ENCODE assay signal across 8 cellular contexts in genomic region chr17:29760771-29761682, GRCh38.
A peak's percentile ranks its signal among the peaks of the same experiment; 100 is the strongest.
DNase-seq lines count a peak whose midpoint lies in the region; ATAC-seq and TF ChIP-seq lines count a peak whose summit lies in the region.

No MANE protein-coding gene starts in this region.

- TF ChIP-seq CTCF in prostate gland (IDR thresholded peaks at IDR 0.05) (no peak), upper lobe of right lung (IDR thresholded peaks at IDR 0.05) (no peak)

- ATAC-seq in GM21717 (IDR thresholded peaks at IDR 0.05; ENCODE audit: unreplicated experiment) (peak; percentile 70), T-cell (replicated peaks in 1 of 4) (peak; percentile 87 to 91 (median 88)), left ventricle myocardium superior (peak; percentile 98), upper lobe of right lung (peak; percentile 99)

- H3K27me3 ChIP-seq in Karpas-422 (ENCODE audit: low read length) (no peaks in the 10 kb centered on the region), prostate gland (replicated peaks; ENCODE audit: insufficient read depth) (no peaks in the 10 kb centered on the region), upper lobe of right lung (no peaks in the 10 kb centered on the region)

- peaks cover 44% of the 10 kb centered on the region for H3K4me1 ChIP-seq in Karpas-422 (ENCODE audit: low read length)
- no peaks in the 10 kb centered on the region for H3K4me1 ChIP-seq in prostate gland (replicated peaks)
- no peaks in the 10 kb centered on the region for H3K4me1 ChIP-seq in upper lobe of right lung

- peak overlapping the region; percentile 95 for H3K4me2 ChIP-seq in Karpas-422 (ENCODE audit: low read depth, low read length, poor library complexity, severe bottlenecking)

- H3K4me3 Mint-ChIP-seq in T-cell: peak overlapping the region; percentile 87 to 98 (median 91)

- peaks cover 6% of the 10 kb centered on the region for H3K36me3 Mint-ChIP-seq in T-cell

- H3K27me3 Mint-ChIP-seq in T-cell: no peaks in the 10 kb centered on the region

- peak overlapping the region; percentile 88 for H2AFZ ChIP-seq in Karpas-422 (ENCODE audit: low read length)

- DNase-seq in DMS114 treated with DMSO at 0.1 percent for 48 hours (lab: John Stamatoyannopoulos, UW; ENCODE audit: unreplicated experiment): peak; percentile 78
- DNase-seq in Karpas-422: peak; percentile 95
- DNase-seq in T-cell: peak; percentile 81 to 96 (median 92)
- peak; percentile 71 for DNase-seq in amniotic stem cell (lab: John Stamatoyannopoulos, UW)
- DNase-seq in left ventricle myocardium superior: peak; percentile 97
- DNase-seq in prostate gland (ENCODE audit: low spot score): peak; percentile 55
- DNase-seq in upper lobe of right lung: peak; percentile 95

- H3K79me2 ChIP-seq in Karpas-422 (ENCODE audit: low read length): peaks cover 44% of the 10 kb centered on the region

- H3K27ac ChIP-seq in Karpas-422 (ENCODE audit: low read length) (peak overlapping the region; percentile 63), prostate gland (peak overlapping the region; percentile 51 to 73), upper lobe of right lung (peak overlapping the region; percentile 87)

- no peaks in the 10 kb centered on the region for H3K9me3 Mint-ChIP-seq in T-cell

- peak; percentile 24 for TF ChIP-seq POLR2A in prostate gland (IDR thresholded peaks at IDR 0.05)

- intact Hi-C loops in left ventricle myocardium superior (cut with micrococcal nuclease): loop anchor here (5.0 kb wide), 1 partner anchor 119 kb away; no protein-coding TSS in a partner anchor
- intact Hi-C loops in prostate gland (cut with DNase I): loop anchor here (5.0 kb wide), 1 partner anchor 134 kb away; no protein-coding TSS in a partner anchor
- intact Hi-C loops in upper lobe of right lung (cut with DNase I): no loop called here

- H3K4me1 Mint-ChIP-seq in T-cell: peaks cover 32 to 40% (median 40%) of the 10 kb centered on the region in 3 donors

- H3K36me3 ChIP-seq in Karpas-422 (ENCODE audit: insufficient read depth, low read length) (no peaks in the 10 kb centered on the region), prostate gland (no peaks in the 10 kb centered on the region), upper lobe of right lung (peaks cover 6% of the 10 kb centered on the region)

- CTCF ChIA-PET in T-cell (lab: Charles Lee): interaction anchor here in 1 of 2 donors (0.6 to 2.6 kb wide), 12 partner anchors 15 to 194 kb away, joined by 3 to 15 read pairs (median 4); partner anchors contain the start of gene CORO6

- peak overlapping the region; percentile 94 to 98 for H3K27ac Mint-ChIP-seq in T-cell

- H3K9me3 ChIP-seq in Karpas-422 (ENCODE audit: low read length): no peaks in the 10 kb centered on the region
- no peaks in the 10 kb centered on the region for H3K9me3 ChIP-seq in prostate gland
- H3K9me3 ChIP-seq in upper lobe of right lung: no peaks in the 10 kb centered on the region

- POLR2A ChIA-PET in T-cell (lab: Charles Lee): interaction anchor here in 1 of 2 donors (0.6 to 1.9 kb wide), 3 partner anchors 17 to 38 kb away, joined by 3 to 11 read pairs (median 3); no protein-coding TSS in a partner anchor

- H3K4me3 ChIP-seq in Karpas-422 (ENCODE audit: low read length) (peak overlapping the region; percentile 71), prostate gland (peak overlapping the region; percentile 63), upper lobe of right lung (peak overlapping the region; percentile 78)

- H4K20me1 ChIP-seq in Karpas-422 (ENCODE audit: insufficient read depth, low read depth, low read length): no peaks in the 10 kb centered on the region; the same call in 1 of the 2 replicates

- H3K9ac ChIP-seq in Karpas-422 (ENCODE audit: low read length): peak overlapping the region; percentile 81

- no peaks in the 10 kb centered on the region for H3K9me2 ChIP-seq in Karpas-422 (replicated peaks; ENCODE audit: insufficient read depth, low read length)

- under 1% methylated on average over 42 of the region's 85 CpGs for WGBS in prostate gland

Comparison
In these comparisons a context has a peak if more than half of its experiments do, and no peak if none do; other contexts are left out.
1. Peak in every context shown above with its lines: DNase-seq, ATAC-seq, H3K4me3 ChIP-seq and H3K27ac ChIP-seq.